ENCODE assay signal across 9 cellular contexts in the genomic region with DNA sequence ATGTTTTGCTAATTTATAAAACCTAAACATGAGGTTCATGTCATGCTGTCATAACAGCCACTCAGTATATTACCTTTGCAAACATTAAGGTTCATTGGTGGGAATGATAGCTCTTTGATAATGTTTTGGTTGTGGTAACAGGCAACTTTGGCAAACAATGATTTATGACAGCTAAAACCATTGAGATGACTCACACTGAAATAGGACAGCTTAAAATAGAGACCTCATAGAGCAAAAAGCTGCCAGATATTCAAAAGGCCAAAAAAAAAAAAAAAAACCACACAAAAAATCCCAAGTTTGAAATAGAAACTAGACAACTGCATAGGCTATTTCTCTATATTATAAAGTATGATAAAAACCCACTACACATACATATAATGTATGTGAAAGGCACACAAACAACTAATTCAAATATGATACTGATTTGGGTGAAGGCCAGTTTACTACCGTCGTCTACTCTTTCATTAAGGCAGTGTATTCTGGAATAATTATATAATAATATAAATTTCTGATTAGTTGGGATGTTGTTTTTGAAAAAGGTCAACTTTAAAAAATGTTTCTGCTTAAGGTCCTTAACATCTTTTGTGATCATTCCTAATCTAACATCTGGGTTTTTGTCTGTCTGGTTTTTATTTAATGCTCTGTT.
DNase-seq lines count a peak whose midpoint lies in the region; ATAC-seq and TF ChIP-seq lines count a peak whose summit lies in the region.
"Had no signal": no experiment of that assay in that cellular context is flagged by ENCODE, and none has a peak within 500 bp of the region (broad histone marks: within the 10 kb centered on the region; RNA-seq: fewer than 3 reads in every experiment).

No MANE protein-coding gene starts in this region.

- H4K20me1 ChIP-seq in fibroblast of lung (ENCODE audit: control insufficient read depth, extremely low read depth, insufficient read depth, low read length): no peaks in the 10 kb centered on the region

- peaks cover 8% of the 10 kb centered on the region for H3K4me1 Mint-ChIP-seq in chondrocyte (ENCODE audit: low read depth)

- no peaks in the 10 kb centered on the region for H3K36me3 ChIP-seq in fibroblast of lung (ENCODE audit: control insufficient read depth, insufficient read depth, low read length)

- H3K27me3 Mint-ChIP-seq in chondrocyte (ENCODE audit: low read depth): peaks cover 46% of the 10 kb centered on the region

- no peaks in the 10 kb centered on the region for H3K79me2 ChIP-seq in fibroblast of lung (ENCODE audit: control insufficient read depth, insufficient read depth, low read length)

- H3K4me1 ChIP-seq in fibroblast of lung (ENCODE audit: control insufficient read depth, extremely low read depth, insufficient read depth, low read length): no peaks in the 10 kb centered on the region

- H3K4me3 ChIP-seq in fibroblast of lung (replicated peaks in 1 of 4; ENCODE audit: control extremely low read depth in 1 of 4, insufficient read depth in 1 of 4, low read depth in 3 of 4, low read length in 4 of 4): no peak overlapping the region

- H3K9ac ChIP-seq in fibroblast of lung (ENCODE audit: insufficient read depth, low read length): no peak overlapping the region

- H3K27me3 ChIP-seq in fibroblast of lung (ENCODE audit: control insufficient read depth, insufficient read depth, low read length): no peaks in the 10 kb centered on the region

- no peaks in the 10 kb centered on the region for H3K9me3 Mint-ChIP-seq in chondrocyte (ENCODE audit: low read depth)

- no peak overlapping the region for H2AFZ ChIP-seq in fibroblast of lung (ENCODE audit: low read length)

- no peak overlapping the region for H3K4me3 Mint-ChIP-seq in chondrocyte (ENCODE audit: unreplicated experiment)

- DNase-seq in Ammon's horn (ENCODE audit: low spot score) (peak; percentile 7), GM20000 (ENCODE audit: low spot score) (peak; percentile 16), fibroblast of lung (ENCODE audit: low read depth in 2 of 2) (peak; percentile 0 to 77), chondrocyte (ENCODE audit: low spot score) (no peak), NCI-H187 treated with DMSO at 0.1 percent for 48 hours (lab: John Stamatoyannopoulos, UW) (no peak), retina (no peak)
- DNase-seq in activated CD8-positive, alpha-beta memory T cell treated with anti-CD3 and anti-CD28 coated beads, Interleukin-2, amount 50 U/mL, for 48 hours: no peak
- DNase-seq: activated T-cell treated with anti-CD3 and anti-CD28 coated beads, Interleukin-2, amount 50 U/mL, for 48 hours had no signal

- no peak overlapping the region for H3K4me2 ChIP-seq in fibroblast of lung (ENCODE audit: extremely low read depth, insufficient read depth, low read length)

- TF ChIP-seq CTCF in GM20000 (IDR thresholded peaks at IDR 0.05; ENCODE audit: extremely low read depth, missing control alignments) (no peak), fibroblast of lung (conservative IDR thresholded peaks at IDR 0.05 in 1 of 2, IDR thresholded peaks at IDR 0.05 in 1 of 2; ENCODE audit: low read depth in 1 of 2, low read length in 2 of 2) (no peak), chondrocyte (IDR thresholded peaks at IDR 0.05) (no peak)

- H3K27ac ChIP-seq in fibroblast of lung (ENCODE audit: insufficient read depth, low read length): no peak overlapping the region

- H3K36me3 Mint-ChIP-seq in chondrocyte (ENCODE audit: low read depth): no peaks in the 10 kb centered on the region

- no peaks in the 10 kb centered on the region for H3K9me3 ChIP-seq in fibroblast of lung (ENCODE audit: control insufficient read depth, insufficient read depth, low read depth, low read length)

- peak; percentile 62 for ATAC-seq in HG03457 (IDR thresholded peaks at IDR 0.05; ENCODE audit: unreplicated experiment)

- no peak overlapping the region for H3K27ac Mint-ChIP-seq in chondrocyte (ENCODE audit: unreplicated experiment)

Comparison
In these comparisons a context has a peak if more than half of its experiments do, and no peak if none do; other contexts are left out.
1. DNase-seq: peak in Ammon's horn (single experiment), GM20000 (single experiment) and fibroblast of lung (2 of 2); none in chondrocyte (single experiment), NCI-H187 treated with DMSO at 0.1 percent for 48 hours (single experiment), activated CD8-positive, alpha-beta memory T cell treated with anti-CD3 and anti-CD28 coated beads, Interleukin-2, amount 50 U/mL, for 48 hours (single experiment) and retina (single experiment).